In the genomic region with DNA sequence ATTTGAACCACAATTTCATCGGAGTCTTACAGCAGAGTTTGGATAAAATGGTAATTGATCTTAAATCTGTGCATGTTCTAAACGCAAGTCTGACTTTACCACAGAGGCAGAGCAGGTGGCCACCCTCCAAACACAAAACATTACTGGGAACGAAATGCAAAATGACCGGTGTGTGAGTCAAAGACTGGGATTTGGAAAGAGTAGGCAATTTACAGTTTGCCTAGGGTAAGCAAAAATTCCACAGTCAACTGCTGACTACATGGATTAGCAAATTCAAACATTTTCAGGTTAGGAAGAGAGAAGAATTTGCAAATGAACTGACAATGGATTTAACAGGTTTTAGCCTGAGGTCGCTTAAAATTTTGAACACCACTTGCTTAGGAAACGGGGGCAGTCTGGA, we compare ENCODE assay signal across 26 cellular contexts.
DNase-seq lines count a peak whose midpoint lies in the region; ATAC-seq, FAIRE-seq and TF ChIP-seq lines count a peak whose summit lies in the region.
"Had no signal": no experiment of that assay in that cellular context is flagged by ENCODE, and none has a peak within 500 bp of the region (broad histone marks: within the 10 kb centered on the region; RNA-seq: fewer than 3 reads in every experiment).

No MANE protein-coding gene starts in this region.

- H3K27me3 ChIP-seq in GM23338 (ENCODE audit: insufficient read depth) (no peaks in the 10 kb centered on the region), astrocyte (ENCODE audit: insufficient read depth, low read length) (no peaks in the 10 kb centered on the region)
- H3K27me3 ChIP-seq: BE2C, foreskin keratinocyte had no signal

- H3K4me3 ChIP-seq in GM23338 = no peak overlapping the region
- H3K4me3 ChIP-seq in astrocyte (ENCODE audit: insufficient read depth, low read depth, low read length) = no peak overlapping the region
- no peak overlapping the region for H3K4me3 ChIP-seq in fibroblast of the aortic adventitia (ENCODE audit: low read depth, low read length)
- H3K4me3 ChIP-seq: coronary artery, left ventricle myocardium inferior, prostate gland, skin epidermis had no signal

- ATAC-seq in GM23338 (no peak), GM19467 (IDR thresholded peaks at IDR 0.05; ENCODE audit: unreplicated experiment) (no peak), GM18909 (IDR thresholded peaks at IDR 0.05; ENCODE audit: poor library complexity, unreplicated experiment) (no peak), T-helper 17 cell (no peak)
- ATAC-seq: activated CD8-positive, alpha-beta T cell treated with anti-CD3 and anti-CD28 coated beads for 36 hours; activated naive CD8-positive, alpha-beta T cell treated with anti-CD3 and anti-CD28 coated beads, Interleukin-2, amount 50 U/mL, for 24 hours; foreskin keratinocyte; stimulated activated effector memory CD8-positive, alpha-beta T cell treated with anti-CD3 and anti-CD28 coated beads, Interleukin-12 subunit alpha, Interleukin-12 subunit beta, amount 100 ng/mL, for 72 hours had no signal

- H3F3A ChIP-seq in GM23338 (replicated peaks; ENCODE audit: low read depth) = no peaks in the 10 kb centered on the region

- H3K9me2 ChIP-seq in GM23338 (ENCODE audit: insufficient read depth) = no peaks in the 10 kb centered on the region

- FAIRE-seq in astrocyte (lab: Jason Lieb, UNC) = no peak
- FAIRE-seq: GM19239 had no signal

- H3K4me3 Mint-ChIP-seq in GM23338 = no peak overlapping the region
- no peak overlapping the region for H3K4me3 Mint-ChIP-seq in astrocyte (ENCODE audit: unreplicated experiment)
- no peak overlapping the region for H3K4me3 Mint-ChIP-seq in T-helper 17 cell
- H3K4me3 Mint-ChIP-seq: activated CD8-positive, alpha-beta T cell treated with anti-CD3 and anti-CD28 coated beads for 36 hours; activated naive CD8-positive, alpha-beta T cell treated with anti-CD3 and anti-CD28 coated beads, Interleukin-2, amount 50 U/mL, for 24 hours; immature natural killer cell; nephron progenitor cell; stimulated activated effector memory CD8-positive, alpha-beta T cell treated with anti-CD3 and anti-CD28 coated beads, Interleukin-12 subunit alpha, Interleukin-12 subunit beta, amount 100 ng/mL, for 72 hours had no signal

- H4K20me1 ChIP-seq in GM23338 (replicated peaks; ENCODE audit: insufficient read depth) = no peaks in the 10 kb centered on the region
- H4K20me1 ChIP-seq in astrocyte (ENCODE audit: insufficient read depth, low read length) = no peaks in the 10 kb centered on the region

- H3K9me3 Mint-ChIP-seq in GM23338 (no peaks in the 10 kb centered on the region), astrocyte (ENCODE audit: unreplicated experiment) (no peaks in the 10 kb centered on the region)

- H3K36me3 ChIP-seq in GM23338 (ENCODE audit: insufficient read depth) (no peaks in the 10 kb centered on the region), astrocyte (ENCODE audit: insufficient read depth, low read length) (no peaks in the 10 kb centered on the region)
- H3K36me3 ChIP-seq: BE2C, left ventricle myocardium inferior, prostate gland had no signal

- H3K27me3 Mint-ChIP-seq in GM23338 (ENCODE audit: insufficient read depth, low read depth, poor library complexity) (peaks cover 7% of the 10 kb centered on the region), astrocyte (ENCODE audit: low read depth, unreplicated experiment) (no peaks in the 10 kb centered on the region), T-helper 17 cell (no peaks in the 10 kb centered on the region)
- H3K27me3 Mint-ChIP-seq: activated CD8-positive, alpha-beta T cell treated with anti-CD3 and anti-CD28 coated beads for 36 hours; activated naive CD8-positive, alpha-beta T cell treated with anti-CD3 and anti-CD28 coated beads, Interleukin-2, amount 50 U/mL, for 24 hours had no signal

- DNase-seq in GM23338 (ENCODE audit: low spot score) (peak; percentile 10), astrocyte (ENCODE audit: low read depth) (peak; percentile 72), fibroblast of the aortic adventitia (ENCODE audit: low read depth) (peak; percentile 0), NCI-H1694 treated with DMSO at 0.1 percent for 48 hours (lab: John Stamatoyannopoulos, UW) (no peak), T-helper 17 cell (no peak)
- DNase-seq: activated CD4-positive, CD25-positive, alpha-beta regulatory T cell; activated CD8-positive, alpha-beta T cell treated with anti-CD3 and anti-CD28 coated beads for 36 hours; activated gamma-delta T cell; activated naive CD8-positive, alpha-beta T cell treated with anti-CD3 and anti-CD28 coated beads, Interleukin-2, amount 50 U/mL, for 24 hours; activated T-cell treated with anti-CD3 and anti-CD28 coated beads for 4 hours; BE2C; DMS79 treated with DMSO at 0.1 percent for 48 hours; immature natural killer cell; left ventricle myocardium inferior; NCI-H1436 treated with DMSO at 0.1 percent for 48 hours; NCI-H69; nephron progenitor cell; stimulated activated CD4-positive, alpha-beta T cell treated with anti-CD3 and anti-CD28 coated beads, Interleukin-1b, Interleukin-23, amount 100 ng/mL, for 48 hours had no signal

- TF ChIP-seq CTCF in GM23338 (conservative IDR thresholded peaks at IDR 0.05; ENCODE audit: low read depth in 2 of 2) = no peak
- TF ChIP-seq CTCF in astrocyte (IDR thresholded peaks at IDR 0.05; ENCODE audit: insufficient read depth, low read depth, low read length) = no peak
- no peak for TF ChIP-seq CTCF in fibroblast of the aortic adventitia (IDR thresholded peaks at IDR 0.05; ENCODE audit: insufficient read depth, low read length)

- H3K27ac ChIP-seq in GM23338 (ENCODE audit: low read depth) = no peak overlapping the region
- H3K27ac ChIP-seq in astrocyte (ENCODE audit: low read depth, low read length) = no peak overlapping the region
- H3K27ac ChIP-seq: coronary artery, foreskin keratinocyte, left ventricle myocardium inferior, prostate gland, skin epidermis had no signal

- H3K9me3 ChIP-seq in astrocyte (ENCODE audit: insufficient read depth, low read depth, low read length) (no peaks in the 10 kb centered on the region), T-helper 17 cell (ENCODE audit: control insufficient read depth, low read length, poor library complexity, severe bottlenecking) (no peaks in the 10 kb centered on the region)
- H3K9me3 ChIP-seq: BE2C, prostate gland had no signal

- H3K4me1 Mint-ChIP-seq in GM23338 (peaks cover 17% of the 10 kb centered on the region; the same call in 2 of the 3 replicates), astrocyte (ENCODE audit: low read depth, unreplicated experiment) (no peaks in the 10 kb centered on the region), T-helper 17 cell (no peaks in the 10 kb centered on the region)
- H3K4me1 Mint-ChIP-seq: activated naive CD8-positive, alpha-beta T cell treated with anti-CD3 and anti-CD28 coated beads, Interleukin-2, amount 50 U/mL, for 24 hours; immature natural killer cell; stimulated activated effector memory CD8-positive, alpha-beta T cell treated with anti-CD3 and anti-CD28 coated beads, Interleukin-12 subunit alpha, Interleukin-12 subunit beta, amount 100 ng/mL, for 72 hours had no signal

- H3K4me1 ChIP-seq in GM23338 (ENCODE audit: insufficient read depth) (peaks cover 13% of the 10 kb centered on the region; the same call in 1 of the 2 replicates), astrocyte (ENCODE audit: insufficient read depth, low read length) (no peaks in the 10 kb centered on the region)
- H3K4me1 ChIP-seq: BE2C, foreskin keratinocyte, left ventricle myocardium inferior, prostate gland had no signal

- H3K27ac Mint-ChIP-seq in GM23338 = no peak overlapping the region
- no peak overlapping the region for H3K27ac Mint-ChIP-seq in astrocyte (ENCODE audit: unreplicated experiment)
- no peak overlapping the region for H3K27ac Mint-ChIP-seq in T-helper 17 cell
- H3K27ac Mint-ChIP-seq: activated CD8-positive, alpha-beta T cell treated with anti-CD3 and anti-CD28 coated beads for 36 hours; activated naive CD8-positive, alpha-beta T cell treated with anti-CD3 and anti-CD28 coated beads, Interleukin-2, amount 50 U/mL, for 24 hours; immature natural killer cell; nephron progenitor cell; stimulated activated effector memory CD8-positive, alpha-beta T cell treated with anti-CD3 and anti-CD28 coated beads, Interleukin-12 subunit alpha, Interleukin-12 subunit beta, amount 100 ng/mL, for 72 hours had no signal

- H3K36me3 Mint-ChIP-seq in GM23338 (ENCODE audit: low read depth) = no peaks in the 10 kb centered on the region; the same call in 2 of the 3 replicates
- no peaks in the 10 kb centered on the region for H3K36me3 Mint-ChIP-seq in astrocyte (ENCODE audit: low read depth, unreplicated experiment)
- no peaks in the 10 kb centered on the region for H3K36me3 Mint-ChIP-seq in T-helper 17 cell (ENCODE audit: low read depth)
- H3K36me3 Mint-ChIP-seq: stimulated activated effector memory CD8-positive, alpha-beta T cell treated with anti-CD3 and anti-CD28 coated beads, Interleukin-12 subunit alpha, Interleukin-12 subunit beta, amount 100 ng/mL, for 72 hours had no signal

- no peaks in the 10 kb centered on the region for H3K79me2 ChIP-seq in GM23338 (replicated peaks; ENCODE audit: insufficient read depth)
- no peaks in the 10 kb centered on the region for H3K79me2 ChIP-seq in astrocyte (ENCODE audit: insufficient read depth, low read length)

- H2AFZ ChIP-seq in GM23338 = no peak overlapping the region
- H2AFZ ChIP-seq in astrocyte (ENCODE audit: low read depth, low read length) = no peak overlapping the region

- no peak overlapping the region for H3K9ac ChIP-seq in astrocyte (ENCODE audit: low read length)

- H3K4me2 ChIP-seq in GM23338 (no peak overlapping the region), astrocyte (ENCODE audit: low read length) (no peak overlapping the region)

TF ChIP-seq in GM23338, 12 proteins besides CTCF, POLR2A, EP300 and RAD21:
- TF ChIP-seq ZNF331 (CRISPR knock-in tag; IDR thresholded peaks at IDR 0.05; ENCODE audit: low read depth) (no peak), CREB1 (CRISPR knock-in tag; IDR thresholded peaks at IDR 0.05; ENCODE audit: low read depth) (no peak)

Comparison
In these comparisons a context has a peak if more than half of its experiments do, and no peak if none do; other contexts are left out.
1. DNase-seq: peak in GM23338 (single experiment), astrocyte (single experiment) and fibroblast of the aortic adventitia (single experiment); none in NCI-H1694 treated with DMSO at 0.1 percent for 48 hours (single experiment) and T-helper 17 cell (0 of 3).